Comparison of ENCODE assay signal across 15 cellular contexts in the genomic region with DNA sequence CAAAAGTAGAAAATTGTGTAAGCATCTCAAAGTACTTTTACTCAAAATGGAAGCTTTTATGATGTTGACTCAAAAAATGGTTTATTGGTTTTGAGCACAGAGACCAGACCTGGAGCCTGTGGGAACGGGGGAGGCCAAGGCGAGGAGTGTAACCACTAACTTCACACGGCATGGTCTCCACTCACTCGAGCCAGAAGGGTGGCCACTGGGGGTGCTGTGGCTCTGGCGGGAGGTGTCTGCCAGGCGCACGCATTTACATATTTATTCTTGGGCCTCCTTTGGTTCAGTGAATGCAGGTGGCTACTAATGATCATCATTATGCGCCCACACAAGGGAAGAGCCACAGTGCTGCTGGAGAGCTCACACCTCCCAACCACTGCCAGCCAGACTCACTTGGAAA.
DNase-seq lines count a peak whose midpoint lies in the region; ATAC-seq, FAIRE-seq and TF ChIP-seq lines count a peak whose summit lies in the region.
"Had no signal": no experiment of that assay in that cellular context is flagged by ENCODE, and none has a peak within 500 bp of the region (broad histone marks: within the 10 kb centered on the region; RNA-seq: fewer than 3 reads in every experiment).

No MANE protein-coding gene starts in this region.

- BruUV-seq in K562 (replicated peaks; lab: Mats Ljungman, UMichigan), result no TSS peak

- CTCF ChIA-PET in K562 (lab: Yijun Ruan, JAX; ENCODE audit: low intra/inter-chr PET ratio), result no interaction called here
- CTCF ChIA-PET in naive thymus-derived CD4-positive, alpha-beta T cell (lab: Charles Lee), result no interaction called here
- CTCF ChIA-PET in activated CD4-positive, alpha-beta memory T cell treated with anti-CD3 and anti-CD28 coated beads, Interleukin-2, amount 10 ng/mL, durations not matched to agents 7 days and 5 days (lab: Charles Lee), result no interaction called here

- peak in 1 of 2 experiments; percentile 28; a peak in 1 of 4 replicates for TF ChIP-seq RAD21 in K562 (CRISPR knock-in tag; conservative IDR thresholded peaks at IDR 0.05 in 1 of 2, IDR thresholded peaks at IDR 0.05 in 1 of 2)

- intact Hi-C loops in K562 (cut with micrococcal nuclease), result no loop called here
- intact Hi-C loops in naive thymus-derived CD4-positive, alpha-beta T cell (cut with micrococcal nuclease), result no loop called here

- H4K20me1 ChIP-seq in K562 (replicated peaks; ENCODE audit: control insufficient read depth, insufficient read depth, low read length) (peaks cover 64% of the 10 kb centered on the region), smooth muscle cell (ENCODE audit: low read depth) (peaks cover 30% of the 10 kb centered on the region)

- TF ChIP-seq EP300 in K562 (IDR thresholded peaks at IDR 0.05; ENCODE audit: low read length), result no peak

- DNase-seq in DMS53 (lab: John Stamatoyannopoulos, UW) (peak; percentile 23), DMS53 treated with DMSO at 0.1 percent for 48 hours (lab: John Stamatoyannopoulos, UW; ENCODE audit: unreplicated experiment) (no peak), NCI-H146 treated with DMSO at 0.1 percent for 48 hours (lab: John Stamatoyannopoulos, UW; ENCODE audit: unreplicated experiment) (peak; percentile 78), K562 (ENCODE audit: extremely low read depth in 1 of 4, low spot score in 3 of 4) (peak; percentile 51 to 67 (median 63)), smooth muscle cell (lab: John Stamatoyannopoulos, UW; ENCODE audit: unreplicated experiment) (no peak), NCI-H524 treated with DMSO at 0.1 percent for 48 hours (lab: John Stamatoyannopoulos, UW) (no peak)
- no peak for DNase-seq in naive thymus-derived CD4-positive, alpha-beta T cell
- no peak for DNase-seq in activated CD4-positive, alpha-beta memory T cell treated with anti-CD3 and anti-CD28 coated beads, Interleukin-2, amount 10 ng/mL, durations not matched to agents 7 days and 5 days
- DNase-seq: activated CD4-positive, CD25-positive, alpha-beta regulatory T cell treated with anti-CD3 and anti-CD28 coated beads, Interleukin-2, amount 50 U/mL, for 72 hours; left ventricle myocardium superior had no signal

- in situ Hi-C loops in K562 (cut with MboI), result no loop called here

- no peaks in the 10 kb centered on the region for H3K27me3 Mint-ChIP-seq in naive thymus-derived CD4-positive, alpha-beta T cell
- no peaks in the 10 kb centered on the region for H3K27me3 Mint-ChIP-seq in activated CD4-positive, alpha-beta memory T cell treated with anti-CD3 and anti-CD28 coated beads, Interleukin-2, amount 10 ng/mL, durations not matched to agents 7 days and 5 days

- no peak overlapping the region for H3K4me3 Mint-ChIP-seq in naive thymus-derived CD4-positive, alpha-beta T cell
- H3K4me3 Mint-ChIP-seq in activated CD4-positive, alpha-beta memory T cell treated with anti-CD3 and anti-CD28 coated beads, Interleukin-2, amount 10 ng/mL, durations not matched to agents 7 days and 5 days, result no peak overlapping the region

- H3K4me1 Mint-ChIP-seq in naive thymus-derived CD4-positive, alpha-beta T cell, result peaks cover 0 to 9% (median 0%) of the 10 kb centered on the region in 7 donors
- H3K4me1 Mint-ChIP-seq in activated CD4-positive, alpha-beta memory T cell treated with anti-CD3 and anti-CD28 coated beads, Interleukin-2, amount 10 ng/mL, durations not matched to agents 7 days and 5 days, result no peaks in the 10 kb centered on the region

- H3K4me1 ChIP-seq in K562 (replicated peaks in 1 of 2; ENCODE audit: control insufficient read depth in 2 of 2, insufficient read depth in 2 of 2, low read length in 2 of 2) (peaks cover 0 to 26% of the 10 kb centered on the region in 2 experiments; a peak in 2 of 5 replicates), smooth muscle cell (ENCODE audit: low read depth) (peaks cover 15% of the 10 kb centered on the region)
- H3K4me1 ChIP-seq in naive thymus-derived CD4-positive, alpha-beta T cell (ENCODE audit: control insufficient read depth in 2 of 2, insufficient read depth in 2 of 2, low read length in 2 of 2), result no peaks in the 10 kb centered on the region

- H3K27ac Mint-ChIP-seq in naive thymus-derived CD4-positive, alpha-beta T cell, result no peak overlapping the region
- H3K27ac Mint-ChIP-seq in activated CD4-positive, alpha-beta memory T cell treated with anti-CD3 and anti-CD28 coated beads, Interleukin-2, amount 10 ng/mL, durations not matched to agents 7 days and 5 days, result no peak overlapping the region
- H3K27ac Mint-ChIP-seq: activated naive CD4-positive, alpha-beta T cell treated with anti-CD3 and anti-CD28 coated beads, Interleukin-2, amount 50 U/mL, for 72 hours had no signal

- peak; percentile 65 to 67 (median 67) for TF ChIP-seq CTCF in K562 (IDR thresholded peaks at IDR 0.05 in 2 of 3, conservative IDR thresholded peaks at IDR 0.05 in 1 of 3; ENCODE audit: insufficient read depth in 2 of 3, low read depth in 1 of 3, low read length in 3 of 3)
- TF ChIP-seq CTCF in smooth muscle cell (IDR thresholded peaks at IDR 0.05; ENCODE audit: borderline replicate concordance, insufficient read depth, poor library complexity, severe bottlenecking), result peak; percentile 9

- POLR2A ChIA-PET in K562 (lab: Yijun Ruan, JAX), result no interaction called here
- POLR2A ChIA-PET in naive thymus-derived CD4-positive, alpha-beta T cell (lab: Charles Lee), result no interaction called here
- POLR2A ChIA-PET in activated CD4-positive, alpha-beta memory T cell treated with anti-CD3 and anti-CD28 coated beads, Interleukin-2, amount 10 ng/mL, durations not matched to agents 7 days and 5 days (lab: Charles Lee), result no interaction called here

- peaks cover 8% of the 10 kb centered on the region for H3K9me1 ChIP-seq in K562 (ENCODE audit: control insufficient read depth, insufficient read depth, low read length)

- 10% methylated on average over 8 of the region's 8 CpGs for WGBS in K562 (ENCODE audit: insufficient coverage, low coverage, missing lambda C conversion rate)
- 40% methylated on average over 8 of the region's 8 CpGs for WGBS in smooth muscle cell (ENCODE audit: low lambda C conversion rate)

- H2AFZ ChIP-seq in K562 (ENCODE audit: low read depth, low read length), result no peak overlapping the region
- no peak overlapping the region for H2AFZ ChIP-seq in smooth muscle cell (ENCODE audit: low read depth)

- H3K36me3 ChIP-seq in K562 (ENCODE audit: control insufficient read depth, insufficient read depth, low read length) (no peaks in the 10 kb centered on the region), smooth muscle cell (ENCODE audit: low read depth) (no peaks in the 10 kb centered on the region)
- no peaks in the 10 kb centered on the region for H3K36me3 ChIP-seq in naive thymus-derived CD4-positive, alpha-beta T cell (ENCODE audit: control insufficient read depth in 2 of 3, insufficient read depth in 3 of 3, low read length in 3 of 3)
- H3K36me3 ChIP-seq: right atrium auricular region had no signal

- no peaks in the 10 kb centered on the region for H3K9me3 Mint-ChIP-seq in naive thymus-derived CD4-positive, alpha-beta T cell
- H3K9me3 Mint-ChIP-seq in activated CD4-positive, alpha-beta memory T cell treated with anti-CD3 and anti-CD28 coated beads, Interleukin-2, amount 10 ng/mL, durations not matched to agents 7 days and 5 days, result no peaks in the 10 kb centered on the region
- H3K9me3 Mint-ChIP-seq: activated naive CD4-positive, alpha-beta T cell treated with anti-CD3 and anti-CD28 coated beads, Interleukin-2, amount 50 U/mL, for 72 hours had no signal

- H3K27me3 ChIP-seq in K562 (ENCODE audit: control insufficient read depth in 2 of 2, insufficient read depth in 2 of 2, low read length in 2 of 2) (no peaks in the 10 kb centered on the region), smooth muscle cell (ENCODE audit: low read depth) (peaks cover 4% of the 10 kb centered on the region)
- H3K27me3 ChIP-seq in naive thymus-derived CD4-positive, alpha-beta T cell (ENCODE audit: control insufficient read depth in 2 of 2, insufficient read depth in 2 of 2, low read length in 2 of 2), result no peaks in the 10 kb centered on the region
- H3K27me3 ChIP-seq: right atrium auricular region had no signal

- H3K36me3 Mint-ChIP-seq in naive thymus-derived CD4-positive, alpha-beta T cell, result no peaks in the 10 kb centered on the region
- no peaks in the 10 kb centered on the region for H3K36me3 Mint-ChIP-seq in activated CD4-positive, alpha-beta memory T cell treated with anti-CD3 and anti-CD28 coated beads, Interleukin-2, amount 10 ng/mL, durations not matched to agents 7 days and 5 days (ENCODE audit: low read depth)
- H3K36me3 Mint-ChIP-seq: activated naive CD4-positive, alpha-beta T cell treated with anti-CD3 and anti-CD28 coated beads, Interleukin-2, amount 50 U/mL, for 72 hours had no signal

- FAIRE-seq in K562 (lab: Jason Lieb, UNC), result peak; percentile 69
- FAIRE-seq: A204.1, endometrium had no signal

- H3K79me2 ChIP-seq in K562 (ENCODE audit: control insufficient read depth, insufficient read depth, low read length) (no peaks in the 10 kb centered on the region), smooth muscle cell (ENCODE audit: low read depth) (no peaks in the 10 kb centered on the region)

- H3K27ac ChIP-seq in K562 (ENCODE audit: extremely low read depth, low read depth, low read length), result no peak overlapping the region
- H3K27ac ChIP-seq in smooth muscle cell (ENCODE audit: low read depth), result no peak overlapping the region
- no peak overlapping the region for H3K27ac ChIP-seq in naive thymus-derived CD4-positive, alpha-beta T cell (ENCODE audit: low read depth, low read length)
- H3K27ac ChIP-seq: right atrium auricular region had no signal

- H3K4me3 ChIP-seq in K562, result no peak overlapping the region
- no peak overlapping the region for H3K4me3 ChIP-seq in smooth muscle cell
- H3K4me3 ChIP-seq in naive thymus-derived CD4-positive, alpha-beta T cell (ENCODE audit: low read length), result no peak overlapping the region
- H3K4me3 ChIP-seq: right atrium auricular region had no signal

- no peak overlapping the region for H3K4me2 ChIP-seq in K562 (ENCODE audit: insufficient read depth, low read length)
- no peak overlapping the region for H3K4me2 ChIP-seq in smooth muscle cell

- H3F3A ChIP-seq in smooth muscle cell (ENCODE audit: low read depth), result no peaks in the 10 kb centered on the region

- H3K9ac ChIP-seq in K562 (ENCODE audit: insufficient read depth in 1 of 2, low read depth in 2 of 2, low read length in 2 of 2) (no peak overlapping the region), smooth muscle cell (ENCODE audit: low read depth) (no peak overlapping the region)

- no peaks in the 10 kb centered on the region for H3K9me3 ChIP-seq in K562 (replicated peaks; ENCODE audit: control insufficient read depth, insufficient read depth, low read depth, low read length)
- no peaks in the 10 kb centered on the region for H3K9me3 ChIP-seq in smooth muscle cell (replicated peaks; ENCODE audit: low read depth)
- no peaks in the 10 kb centered on the region for H3K9me3 ChIP-seq in naive thymus-derived CD4-positive, alpha-beta T cell (ENCODE audit: control insufficient read depth in 2 of 3, low read length in 3 of 3)
- H3K9me3 ChIP-seq: right atrium auricular region had no signal

- TF ChIP-seq POLR2A in K562 (conservative IDR thresholded peaks at IDR 0.05), result no peak

- ATAC-seq in K562, result peak; percentile 89
- no peak for ATAC-seq in naive thymus-derived CD4-positive, alpha-beta T cell
- ATAC-seq: activated naive CD4-positive, alpha-beta T cell treated with anti-CD3 and anti-CD28 coated beads, Interleukin-2, amount 50 U/mL, for 72 hours; left ventricle myocardium superior; Panc1 had no signal

TF ChIP-seq in K562, 482 proteins besides CTCF, POLR2A, EP300 and RAD21 (continues in another document):
- TF ChIP-seq CSDE1 (IDR thresholded peaks at IDR 0.05) (no peak), PYGO2 (tag; IDR thresholded peaks at IDR 0.05) (no peak)

Comparison
In these comparisons a context has a peak if more than half of its experiments do, and no peak if none do; other contexts are left out.
1. DNase-seq: peak in DMS53 (single experiment), NCI-H146 treated with DMSO at 0.1 percent for 48 hours (single experiment) and K562 (4 of 4); none in DMS53 treated with DMSO at 0.1 percent for 48 hours (single experiment), smooth muscle cell (single experiment), NCI-H524 treated with DMSO at 0.1 percent for 48 hours (single experiment), naive thymus-derived CD4-positive, alpha-beta T cell (0 of 9) and activated CD4-positive, alpha-beta memory T cell treated with anti-CD3 and anti-CD28 coated beads, Interleukin-2, amount 10 ng/mL, durations not matched to agents 7 days and 5 days (single experiment).